24 cellular contexts compared by ENCODE assay signal in genomic region chr7:44267719-44268413, GRCh38. TPM values are rescaled to one million over a fixed set of nuclear protein-coding genes. Genes with fewer than 3 reads are reported as not detected.
DNase-seq lines count a peak whose midpoint lies in the region; ATAC-seq, FAIRE-seq and TF ChIP-seq lines count a peak whose summit lies in the region.
"Had no signal": no experiment of that assay in that cellular context is flagged by ENCODE, and none has a peak within 500 bp of the region (broad histone marks: within the 10 kb centered on the region; RNA-seq: fewer than 3 reads in every experiment).

No MANE protein-coding gene starts in this region.

- H3K4me1 ChIP-seq in K562 (replicated peaks in 1 of 2; ENCODE audit: control insufficient read depth in 2 of 2, insufficient read depth in 2 of 2, low read length in 2 of 2) (peaks cover 0 to 2% of the 10 kb centered on the region in 2 experiments; a peak in 2 of 5 replicates), psoas muscle (peaks cover 70% of the 10 kb centered on the region)
- H3K4me1 ChIP-seq: A549 had no signal

- no peaks in the 10 kb centered on the region for H3K9me3 ChIP-seq in K562 (replicated peaks; ENCODE audit: control insufficient read depth, insufficient read depth, low read depth, low read length)
- no peaks in the 10 kb centered on the region for H3K9me3 ChIP-seq in psoas muscle
- H3K9me3 ChIP-seq: A549, BLaER1, suprapubic skin had no signal

- TF ChIP-seq POLR2A in K562 (conservative IDR thresholded peaks at IDR 0.05) (no peak), GM18505 (IDR thresholded peaks at IDR 0.05; ENCODE audit: borderline replicate concordance, extremely low read depth, insufficient read depth, insufficient read length) (no peak)

- peak; percentile 32 for ATAC-seq in K562
- ATAC-seq in psoas muscle = peak in 3 of 4 donors; percentile 24 to 41 (median 28)
- no peak for ATAC-seq in HG02884 (IDR thresholded peaks at IDR 0.05; ENCODE audit: unreplicated experiment)
- no peak for ATAC-seq in GM18505 (IDR thresholded peaks at IDR 0.05; ENCODE audit: unreplicated experiment)
- ATAC-seq: A549, natural killer cell, PC-3 had no signal

- no peak for TF ChIP-seq CTCF in K562 (IDR thresholded peaks at IDR 0.05 in 2 of 3, conservative IDR thresholded peaks at IDR 0.05 in 1 of 3; ENCODE audit: insufficient read depth in 2 of 3, low read depth in 1 of 3, low read length in 3 of 3)
- no peak for TF ChIP-seq CTCF in psoas muscle (IDR thresholded peaks at IDR 0.05)

- no peaks in the 10 kb centered on the region for H3K9me1 ChIP-seq in K562 (ENCODE audit: control insufficient read depth, insufficient read depth, low read length)

- no peak overlapping the region for H3K27ac ChIP-seq in K562 (ENCODE audit: extremely low read depth, low read depth, low read length)
- peak overlapping the region; percentile 10 for H3K27ac ChIP-seq in psoas muscle
- H3K27ac ChIP-seq: A549, BLaER1, brain microvascular endothelial cell, hepatocyte, suprapubic skin had no signal

- no peak for FAIRE-seq in K562 (lab: Jason Lieb, UNC)
- FAIRE-seq: A549, H1 had no signal

- TF ChIP-seq EP300 in K562 (IDR thresholded peaks at IDR 0.05; ENCODE audit: low read length) = no peak

- intact Hi-C loops in K562 (cut with micrococcal nuclease) = no loop called here
- intact Hi-C loops in psoas muscle (cut with DNase I) = no loop called here

- CTCF ChIA-PET in K562 (lab: Yijun Ruan, JAX; ENCODE audit: low intra/inter-chr PET ratio) = no interaction called here

- under 1% methylated on average over 19 of the region's 19 CpGs for whole genome bisulfite sequencing in K562 (ENCODE audit: insufficient coverage, low coverage, missing lambda C conversion rate)
- WGBS in psoas muscle, 3 donors = 39 to 69% (median 39%) methylated on average over 18 to 19 of the region's 19 CpGs

- no TSS peak for BruUV-seq in K562 (replicated peaks; lab: Mats Ljungman, UMichigan)

- in situ Hi-C loops in K562 (cut with MboI) = no loop called here

- no peak overlapping the region for H3K9ac ChIP-seq in K562 (ENCODE audit: insufficient read depth in 1 of 2, low read depth in 2 of 2, low read length in 2 of 2)
- H3K9ac ChIP-seq: BLaER1 had no signal

- DNase-seq in NCI-H526 (lab: John Stamatoyannopoulos, UW) = peak; percentile 6 to 20
- DNase-seq in NCI-H526 treated with DMSO at 0.1 percent for 48 hours (lab: John Stamatoyannopoulos, UW) = no peak
- DNase-seq in NCI-H1694 (lab: John Stamatoyannopoulos, UW) = peak; percentile 62
- DNase-seq in K562 (ENCODE audit: extremely low read depth in 1 of 4, low spot score in 3 of 4) = no peak
- no peak for DNase-seq in psoas muscle
- DNase-seq in NCI-H774 (lab: John Stamatoyannopoulos, UW) = no peak
- DNase-seq: activated CD8-positive, alpha-beta memory T cell treated with anti-CD3 and anti-CD28 coated beads for 24 hours; activated naive CD8-positive, alpha-beta T cell treated with anti-CD3 and anti-CD28 coated beads, Interleukin-2, amount 10 ng/mL, durations not matched to agents 7 days and 5 days; activated T-cell treated with anti-CD3 and anti-CD28 coated beads, Interleukin-2, amount 50 U/mL, for 48 hours; brain microvascular endothelial cell; Calu3; GDM1; islet precursor cell; natural killer cell; NCI-H1436 treated with DMSO at 0.1 percent for 48 hours; NCI-H524 treated with DMSO at 0.1 percent for 48 hours; PC-3 had no signal

- POLR2A ChIA-PET in K562 (lab: Yijun Ruan, JAX) = no interaction called here

- peaks cover 36 to 84% of the 10 kb centered on the region in 2 experiments for H3K27me3 ChIP-seq in K562 (ENCODE audit: control insufficient read depth in 2 of 2, insufficient read depth in 2 of 2, low read length in 2 of 2)
- no peaks in the 10 kb centered on the region for H3K27me3 ChIP-seq in psoas muscle (ENCODE audit: insufficient read depth in 3 of 3, low read length in 2 of 3)
- H3K27me3 ChIP-seq: BLaER1 had no signal

- no peak overlapping the region for H2AFZ ChIP-seq in K562 (ENCODE audit: low read depth, low read length)
- H2AFZ ChIP-seq: hepatocyte had no signal

- H3K4me2 ChIP-seq in K562 (ENCODE audit: insufficient read depth, low read length) = no peak overlapping the region
- H3K4me2 ChIP-seq: A549, hepatocyte had no signal

- no peaks in the 10 kb centered on the region for H3K79me2 ChIP-seq in K562 (ENCODE audit: control insufficient read depth, insufficient read depth, low read length)
- H3K79me2 ChIP-seq: hepatocyte had no signal

- H4K20me1 ChIP-seq in K562 (replicated peaks; ENCODE audit: control insufficient read depth, insufficient read depth, low read length) = peaks cover 3% of the 10 kb centered on the region; the same call in 1 of the 2 replicates
- H4K20me1 ChIP-seq: BLaER1 had no signal

- no peaks in the 10 kb centered on the region for H3K36me3 ChIP-seq in K562 (ENCODE audit: control insufficient read depth, insufficient read depth, low read length)
- H3K36me3 ChIP-seq in psoas muscle (ENCODE audit: insufficient read depth in 1 of 2, low read depth in 1 of 2) = no peaks in the 10 kb centered on the region
- H3K36me3 ChIP-seq: BLaER1, brain microvascular endothelial cell, suprapubic skin had no signal

- H3K4me3 ChIP-seq in K562 (no peak overlapping the region), psoas muscle (no peak overlapping the region)
- H3K4me3 ChIP-seq: A549, BLaER1, hepatocyte, suprapubic skin had no signal

- no peak for TF ChIP-seq RAD21 in K562 (CRISPR knock-in tag; conservative IDR thresholded peaks at IDR 0.05 in 1 of 2, IDR thresholded peaks at IDR 0.05 in 1 of 2)

TF ChIP-seq in K562, 482 proteins besides CTCF, POLR2A, EP300 and RAD21:
- TF ChIP-seq NRF1 (conservative IDR thresholded peaks at IDR 0.05 in 1 of 2, IDR thresholded peaks at IDR 0.05 in 1 of 2) = peak; percentile 9 to 18; a peak in 1 of 4 replicates
- no peak for TF ChIP-seq SLC30A9 (CRISPR knock-in tag; IDR thresholded peaks at IDR 0.05)

RNA-seq across cellular contexts. Expression of gene CAMK2B, which starts 57.5 kb away (rescaled TPM):
- total RNA-seq in K562 (2011; cell fraction: chromatin; rRNA removed; ENCODE audit: low replicate concordance) = 0.23 TPM in 1 of 2 replicates, not detected in the other
- total RNA-seq in K562 (2011; cell fraction: nucleolus; rRNA removed) = 0.26 and 0.50 TPM in 2 replicates
- total RNA-seq in K562 (2011; cell fraction: nucleoplasm; rRNA removed) = not detected in 2 replicates
- total RNA-seq in K562 (2014; rRNA removed) (0.09 and 0.16 TPM in 2 replicates), K562 (2014; rRNA removed; fragmentation: Illumina TruSeq; extraction: Trizol) (not detected in 2 replicates), K562 (2015; rRNA removed; fragmentation: Illumina TruSeq; extraction: Trizol) (0.04 TPM in 2 replicates), K562 (2021) (0.29 TPM in 1 of 2 replicates, not detected in the other), psoas muscle (10 to 100 TPM; 50.0 to 81.4 (median 67.2) TPM)
- polyA plus RNA-seq in K562 (2011; rRNA removed) (0.04 and 0.12 TPM in 2 replicates), K562 (2014; fragmentation: Illumina TruSeq; extraction: Trizol) (0.07 and 0.10 TPM in 2 replicates), K562 (2014; fragmentation: Nextera tagmentation; extraction: Ambion mirVana) (not detected), K562 (2014; rRNA removed) (0.05 and 0.08 TPM in 2 replicates), psoas muscle (10 to 100 TPM; 14.5 to 24.3 (median 19.9) TPM)
- 0.04 and 0.13 TPM in 2 replicates for polyA plus RNA-seq in K562 (2011; cell fraction: cytosol; rRNA removed)
- 0.10 and 0.18 TPM in 2 replicates for polyA plus RNA-seq in K562 (2011; cell fraction: nucleus; rRNA removed)
- polyA plus RNA-seq in K562 (2012) = 0.09 and 0.18 TPM in 2 replicates
- polyA minus RNA-seq in K562 (2011; rRNA and poly(A)+ RNA removed) = not detected in 2 replicates
- not detected in 2 replicates for polyA minus RNA-seq in K562 (2011; cell fraction: cytosol; rRNA and poly(A)+ RNA removed)
- polyA minus RNA-seq in K562 (2011; cell fraction: nucleus; rRNA and poly(A)+ RNA removed) = not detected in 2 replicates
- total RNA-seq: Calu3 had no signal

Comparison
In these comparisons a context has a peak if more than half of its experiments do, and no peak if none do; other contexts are left out.
1. DNase-seq: peak in NCI-H526 (2 of 2) and NCI-H1694 (single experiment); none in NCI-H526 treated with DMSO at 0.1 percent for 48 hours (single experiment), K562 (0 of 4), psoas muscle (0 of 2) and NCI-H774 (single experiment).
2. ATAC-seq: peak in K562 (single experiment) and psoas muscle (3 of 4); none in HG02884 (single experiment) and GM18505 (single experiment).
3. RNA of gene CAMK2B, which starts 57.5 kb away (total RNA-seq): 50.0 to 81.4 TPM in psoas muscle; 0.04 to 0.50 TPM in K562; every median in the first group is over 10 times any median in the second.